1 cellular context compared by ENCODE assay signal in genomic region chr9:128339761-128340690, GRCh38.
TF ChIP-seq lines count a peak whose summit lies in the region.

SLC27A4 (plus strand) TSS chr9:128340527; CDS start chr9:128343133, 2,606 bp downstream.

TF ChIP-seq in H1, 55 proteins besides CTCF, POLR2A, EP300 and RAD21:
- no peak for TF ChIP-seq EZH2 (IDR thresholded peaks at IDR 0.05; ENCODE audit: low read depth, low read length, severe bottlenecking)
- TF ChIP-seq RNF2 (IDR thresholded peaks at IDR 0.05; ENCODE audit: borderline replicate concordance, low read depth, low read length, missing control alignments, poor library complexity, severe bottlenecking): no peak
- no peak for TF ChIP-seq USF2 (IDR thresholded peaks at IDR 0.05; ENCODE audit: low read length)
- no peak for TF ChIP-seq EGR1 (IDR thresholded peaks at IDR 0.05; ENCODE audit: borderline replicate concordance, low read depth, low read length)
- no peak; the same call in 1 of the 2 replicates for TF ChIP-seq NRF1 (IDR thresholded peaks at IDR 0.05; ENCODE audit: low read depth, low read length)
- TF ChIP-seq CEBPB (IDR thresholded peaks at IDR 0.05; ENCODE audit: low read depth, low read length): peak; percentile 90
- no peak for TF ChIP-seq SAP30 (IDR thresholded peaks at IDR 0.05; ENCODE audit: insufficient read depth, insufficient replicate concordance, low read length)
- peak; percentile 99 for TF ChIP-seq ASH2L (IDR thresholded peaks at IDR 0.05; ENCODE audit: low read length)
- TF ChIP-seq KDM5A (IDR thresholded peaks at IDR 0.05; ENCODE audit: low read length): no peak
- TF ChIP-seq HDAC2 (IDR thresholded peaks at IDR 0.05; ENCODE audit: borderline replicate concordance in 1 of 2, low read depth in 2 of 2, low read length in 2 of 2): peak in 1 of 2 experiments; percentile 28; a peak in 1 of 4 replicates
- peak; percentile 24 to 52; a peak in 2 of 4 replicates for TF ChIP-seq SIN3A (conservative IDR thresholded peaks at IDR 0.05 in 1 of 2, IDR thresholded peaks at IDR 0.05 in 1 of 2; ENCODE audit: low read depth in 1 of 2, low read length in 2 of 2)
- TF ChIP-seq POLR2AphosphoS5 (IDR thresholded peaks at IDR 0.05; ENCODE audit: low read depth, low read length): peak; percentile 36; the same call in 1 of the 2 replicates
- TF ChIP-seq MAFK (IDR thresholded peaks at IDR 0.05; ENCODE audit: low read depth, low read length): no peak
- TF ChIP-seq SIRT6 (IDR thresholded peaks at IDR 0.05; ENCODE audit: low read length): no peak
- TF ChIP-seq SUZ12 (IDR thresholded peaks at IDR 0.05; ENCODE audit: low read length): no peak; the same call in 1 of the 2 replicates
- TF ChIP-seq CREB1 (IDR thresholded peaks at IDR 0.05): peak; percentile 84
- TF ChIP-seq CBX5 (IDR thresholded peaks at IDR 0.05; ENCODE audit: low read depth, low read length): no peak
- no peak for TF ChIP-seq ATF3 (IDR thresholded peaks at IDR 0.05; ENCODE audit: insufficient read depth, low read depth, low read length)
- peak; percentile 36 for TF ChIP-seq CTBP2 (IDR thresholded peaks at IDR 0.05; ENCODE audit: borderline replicate concordance, insufficient read depth, insufficient read length, low read length)
- TF ChIP-seq TAF7 (optimal IDR thresholded peaks at IDR 0.05; ENCODE audit: borderline replicate concordance, low read depth, low read length): no peak
- no peak for TF ChIP-seq SRF (IDR thresholded peaks at IDR 0.05; ENCODE audit: low read depth, low read length)
- 0 out of 2 replicates have a peak, but pooled peaks have one; percentile 46 for TF ChIP-seq KDM1A (IDR thresholded peaks at IDR 0.05; ENCODE audit: borderline replicate concordance, low read length)
- TF ChIP-seq ZNF274 (IDR thresholded peaks at IDR 0.05; ENCODE audit: borderline replicate concordance, extremely low read depth, low read length): no peak
- TF ChIP-seq BRCA1 (IDR thresholded peaks at IDR 0.05; ENCODE audit: low read depth, low read length): no peak
- no peak for TF ChIP-seq SP1 (IDR thresholded peaks at IDR 0.05; ENCODE audit: low read depth, low read length)
- TF ChIP-seq SIX5 (IDR thresholded peaks at IDR 0.05; ENCODE audit: low read depth, low read length): peak; percentile 55; the same call in 1 of the 2 replicates
- peak; percentile 29 for TF ChIP-seq KDM4A (IDR thresholded peaks at IDR 0.05; ENCODE audit: low read depth, low read length, severe bottlenecking)
- 0 out of 2 replicates have a peak, but pooled peaks have one; percentile 37 for TF ChIP-seq JUND (IDR thresholded peaks at IDR 0.05; ENCODE audit: low read length)
- no peak for TF ChIP-seq POU5F1 (IDR thresholded peaks at IDR 0.05; ENCODE audit: low read depth, low read length)
- no peak for TF ChIP-seq TCF12 (IDR thresholded peaks at IDR 0.05; ENCODE audit: low read depth, low read length)
- peak; percentile 6; the same call in 1 of the 2 replicates for TF ChIP-seq E2F6 (IDR thresholded peaks at IDR 0.05)
- TF ChIP-seq GABPA (IDR thresholded peaks at IDR 0.05; ENCODE audit: borderline replicate concordance, insufficient read depth, low read length): no peak
- no peak for TF ChIP-seq CBX8 (IDR thresholded peaks at IDR 0.05; ENCODE audit: borderline replicate concordance, low read depth, low read length)
- no peak for TF ChIP-seq GTF2F1 (IDR thresholded peaks at IDR 0.05; ENCODE audit: borderline replicate concordance, low read depth, low read length)
- no peak for TF ChIP-seq SP2 (IDR thresholded peaks at IDR 0.05; ENCODE audit: low read length)
- TF ChIP-seq RFX5 (IDR thresholded peaks at IDR 0.05; ENCODE audit: borderline replicate concordance, low read depth, low read length): no peak
- TF ChIP-seq CHD2 (IDR thresholded peaks at IDR 0.05; ENCODE audit: low read length): peak; percentile 16; the same call in 1 of the 2 replicates
- TF ChIP-seq MAX (IDR thresholded peaks at IDR 0.05): peak; percentile 56
- no peak for TF ChIP-seq RXRA (IDR thresholded peaks at IDR 0.05; ENCODE audit: insufficient read depth, low read depth, low read length)
- no peak for TF ChIP-seq FOSL1 (IDR thresholded peaks at IDR 0.05; ENCODE audit: insufficient read depth, low read depth, low read length)
- TF ChIP-seq JUN (IDR thresholded peaks at IDR 0.05; ENCODE audit: low read depth, low read length): no peak
- TF ChIP-seq YY1 (IDR thresholded peaks at IDR 0.05; ENCODE audit: low read depth, low read length): peak; percentile 15; the same call in 1 of the 2 replicates
- TF ChIP-seq BCL11A (IDR thresholded peaks at IDR 0.05; ENCODE audit: low read depth in 2 of 2, low read length in 2 of 2): no peak
- no peak for TF ChIP-seq NANOG (IDR thresholded peaks at IDR 0.05; ENCODE audit: insufficient read depth, low read depth, low read length, poor library complexity, severe bottlenecking)
- peak; percentile 100 for TF ChIP-seq RBBP5 (IDR thresholded peaks at IDR 0.05; ENCODE audit: borderline replicate concordance, low read depth, low read length)
- TF ChIP-seq TEAD4 (IDR thresholded peaks at IDR 0.05; ENCODE audit: low read depth, low read length): peak; percentile 29; the same call in 1 of the 2 replicates
- TF ChIP-seq ATF2 (IDR thresholded peaks at IDR 0.05; ENCODE audit: low read length): peak; percentile 32; the same call in 1 of the 2 replicates
- TF ChIP-seq CHD1 (IDR thresholded peaks at IDR 0.05; ENCODE audit: low read depth, low read length): no peak
- no peak for TF ChIP-seq SP4 (IDR thresholded peaks at IDR 0.05; ENCODE audit: low read length)
- no peak for TF ChIP-seq HDAC6 (IDR thresholded peaks at IDR 0.05; ENCODE audit: low read depth, low read length)
- 0 out of 2 replicates have a peak, but pooled peaks have one; percentile 43 for TF ChIP-seq TAF1 (IDR thresholded peaks at IDR 0.05; ENCODE audit: low read depth, low read length)
- no peak for TF ChIP-seq CHD7 (IDR thresholded peaks at IDR 0.05; ENCODE audit: insufficient replicate concordance, low read length)
- TF ChIP-seq BACH1 (IDR thresholded peaks at IDR 0.05; ENCODE audit: low read length): no peak; the same call in 1 of the 2 replicates
- TF ChIP-seq TBP (IDR thresholded peaks at IDR 0.05; ENCODE audit: low read depth, low read length): peak; percentile 99
- peak; percentile 42 for TF ChIP-seq PHF8 (conservative IDR thresholded peaks at IDR 0.05; ENCODE audit: low read depth, low read length)
